19 cellular contexts compared by ENCODE assay signal in the genomic region with DNA sequence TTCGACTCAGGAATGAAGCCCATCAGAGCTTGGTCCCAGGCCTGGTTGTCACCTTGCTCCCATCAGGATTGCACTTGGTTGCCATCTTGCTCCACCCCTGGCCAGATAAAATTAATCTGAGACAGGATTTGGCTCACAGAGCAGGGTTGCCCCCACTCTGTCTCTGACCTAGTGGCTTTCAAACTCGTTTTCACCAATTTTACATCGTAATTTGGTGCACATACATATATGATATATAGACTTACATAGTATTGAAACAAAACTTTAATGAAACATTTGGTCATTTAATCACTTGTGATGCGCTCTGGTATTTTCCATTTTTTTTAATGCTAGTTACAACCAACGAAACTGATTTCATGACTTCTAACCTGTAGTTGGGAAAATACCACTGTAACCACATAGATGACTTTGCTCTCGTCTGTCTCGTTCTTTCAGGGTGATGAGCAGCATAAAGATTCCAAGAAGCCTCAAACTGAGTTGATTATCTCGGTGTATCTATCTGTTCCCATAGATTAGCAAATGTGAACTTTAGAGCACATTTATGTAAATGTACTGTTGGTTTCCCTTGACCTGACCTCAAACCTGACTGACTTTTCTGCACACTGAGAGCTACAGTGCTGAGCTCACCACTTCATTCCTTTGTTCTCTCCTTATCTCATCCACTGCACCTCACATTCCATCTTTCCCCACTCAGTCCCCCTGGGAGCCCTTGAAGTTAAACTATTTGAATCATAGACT. TPM values are rescaled to one million over a fixed set of nuclear protein-coding genes. Genes with fewer than 3 reads are reported as not detected.
DNase-seq lines count a peak whose midpoint lies in the region; ATAC-seq and TF ChIP-seq lines count a peak whose summit lies in the region.
"Had no signal": no experiment of that assay in that cellular context is flagged by ENCODE, and none has a peak within 500 bp of the region (broad histone marks: within the 10 kb centered on the region; RNA-seq: fewer than 3 reads in every experiment).

No MANE protein-coding gene starts in this region.

- H2AFZ ChIP-seq in DND-41 (ENCODE audit: low read depth, low read length) (no peak overlapping the region), H9 (ENCODE audit: low read length) (no peak overlapping the region)
- H2AFZ ChIP-seq: neural progenitor cell had no signal

- H4K20me1 ChIP-seq in DND-41 (ENCODE audit: insufficient read depth, low read length) (no peaks in the 10 kb centered on the region), H9 (ENCODE audit: control insufficient read depth, insufficient read depth, insufficient read length) (no peaks in the 10 kb centered on the region)

- TF ChIP-seq CTCF in DND-41 (IDR thresholded peaks at IDR 0.05; ENCODE audit: borderline replicate concordance, extremely low read depth, low read length, poor library complexity, severe bottlenecking) (no peak), H9 (conservative IDR thresholded peaks at IDR 0.05) (no peak)

- no peaks in the 10 kb centered on the region for H3K79me1 ChIP-seq in H9 (ENCODE audit: insufficient read depth, low read depth, low read length, poor library complexity, severe bottlenecking)

- no peak overlapping the region for H4K91ac ChIP-seq in H9 (ENCODE audit: insufficient read length, low read depth, low read length)

- H3K27ac Mint-ChIP-seq in activated CD4-positive, alpha-beta T cell treated with anti-CD3 and anti-CD28 coated beads, Interleukin-2, amount 10 ng/mL, durations not matched to agents 7 days and 5 days, result no peak overlapping the region
- peak overlapping the region; percentile 68 for H3K27ac Mint-ChIP-seq in activated CD8-positive, alpha-beta T cell treated with anti-CD3 and anti-CD28 coated beads, Interleukin-2, amount 10 ng/mL, durations not matched to agents 7 days and 5 days
- H3K27ac Mint-ChIP-seq in H9, result no peak overlapping the region
- H3K27ac Mint-ChIP-seq: neural progenitor cell had no signal

- no peak overlapping the region for H4K8ac ChIP-seq in H9 (replicated peaks; ENCODE audit: insufficient read length, low read depth, low read length)

- H3K14ac ChIP-seq in H9 (ENCODE audit: insufficient read depth, low read length), result no peak overlapping the region

- H3K4me3 Mint-ChIP-seq in activated CD4-positive, alpha-beta T cell treated with anti-CD3 and anti-CD28 coated beads, Interleukin-2, amount 10 ng/mL, durations not matched to agents 7 days and 5 days, result no peak overlapping the region
- no peak overlapping the region for H3K4me3 Mint-ChIP-seq in activated CD8-positive, alpha-beta T cell treated with anti-CD3 and anti-CD28 coated beads, Interleukin-2, amount 10 ng/mL, durations not matched to agents 7 days and 5 days
- no peak overlapping the region for H3K4me3 Mint-ChIP-seq in H9
- H3K4me3 Mint-ChIP-seq: neural progenitor cell had no signal

- no peak overlapping the region for H3K4ac ChIP-seq in H9 (ENCODE audit: low read depth, low read length)

- H3K27me3 ChIP-seq in DND-41 (ENCODE audit: insufficient read depth, low read length, poor library complexity) (peaks cover 3% of the 10 kb centered on the region), H9 (ENCODE audit: insufficient read depth, low read length) (no peaks in the 10 kb centered on the region)
- H3K27me3 ChIP-seq: neural progenitor cell had no signal

- H3K9me3 Mint-ChIP-seq in activated CD4-positive, alpha-beta T cell treated with anti-CD3 and anti-CD28 coated beads, Interleukin-2, amount 10 ng/mL, durations not matched to agents 7 days and 5 days, result peaks cover 9% of the 10 kb centered on the region
- H3K9me3 Mint-ChIP-seq in activated CD8-positive, alpha-beta T cell treated with anti-CD3 and anti-CD28 coated beads, Interleukin-2, amount 10 ng/mL, durations not matched to agents 7 days and 5 days (ENCODE audit: insufficient read depth), result peaks cover 14% of the 10 kb centered on the region
- peaks cover 10 to 11% of the 10 kb centered on the region in 2 experiments; a peak in 3 of 5 replicates for H3K9me3 Mint-ChIP-seq in H9

- no peak overlapping the region for H3K4me3 ChIP-seq in DND-41 (ENCODE audit: low read depth in 1 of 2, low read length in 2 of 2)
- H3K4me3 ChIP-seq: left ventricle myocardium inferior, neural progenitor cell had no signal

- CTCF ChIA-PET in activated CD4-positive, alpha-beta T cell treated with anti-CD3 and anti-CD28 coated beads, Interleukin-2, amount 10 ng/mL, durations not matched to agents 7 days and 5 days (lab: Charles Lee), result interaction anchor here (1.3 to 1.7 kb wide), 3 partner anchors 10 to 35 kb away, joined by 3 to 5 read pairs (median 3); no protein-coding TSS in a partner anchor
- CTCF ChIA-PET in activated CD8-positive, alpha-beta T cell treated with anti-CD3 and anti-CD28 coated beads, Interleukin-2, amount 10 ng/mL, durations not matched to agents 7 days and 5 days (lab: Charles Lee), result interaction anchor here (1.5 kb wide), 1 partner anchor 12 kb away, joined by 4 read pairs; no protein-coding TSS in a partner anchor

- POLR2A ChIA-PET in activated CD4-positive, alpha-beta T cell treated with anti-CD3 and anti-CD28 coated beads, Interleukin-2, amount 10 ng/mL, durations not matched to agents 7 days and 5 days (lab: Charles Lee), result no interaction called here
- POLR2A ChIA-PET in activated CD8-positive, alpha-beta T cell treated with anti-CD3 and anti-CD28 coated beads, Interleukin-2, amount 10 ng/mL, durations not matched to agents 7 days and 5 days (lab: Charles Lee), result no interaction called here

- peaks cover 10% of the 10 kb centered on the region for H3K27me3 Mint-ChIP-seq in activated CD4-positive, alpha-beta T cell treated with anti-CD3 and anti-CD28 coated beads, Interleukin-2, amount 10 ng/mL, durations not matched to agents 7 days and 5 days
- peaks cover 14% of the 10 kb centered on the region for H3K27me3 Mint-ChIP-seq in activated CD8-positive, alpha-beta T cell treated with anti-CD3 and anti-CD28 coated beads, Interleukin-2, amount 10 ng/mL, durations not matched to agents 7 days and 5 days (ENCODE audit: low read depth)
- H3K27me3 Mint-ChIP-seq in H9 (ENCODE audit: low read depth), result peaks cover 8% of the 10 kb centered on the region

- H3K23ac ChIP-seq in H9 (ENCODE audit: insufficient read length, low read depth, low read length), result no peak overlapping the region

- H3K4me2 ChIP-seq in DND-41 (ENCODE audit: insufficient read depth, low read length), result no peak overlapping the region
- no peak overlapping the region for H3K4me2 ChIP-seq in H9 (ENCODE audit: insufficient read depth, insufficient read length, low read length)
- H3K4me2 ChIP-seq: neural progenitor cell had no signal

- no peak overlapping the region for H4K5ac ChIP-seq in H9 (ENCODE audit: insufficient read length, low read depth, low read length)

- no peak overlapping the region for H2BK5ac ChIP-seq in H9 (ENCODE audit: insufficient read length, low read length)

- ATAC-seq in DND-41 (ENCODE audit: insufficient read depth, low read depth) (peak; percentile 59), GM18511 (IDR thresholded peaks at IDR 0.05; ENCODE audit: unreplicated experiment) (no peak)
- peak; percentile 82 for ATAC-seq in activated CD8-positive, alpha-beta T cell treated with anti-CD3 and anti-CD28 coated beads, Interleukin-2, amount 10 ng/mL, durations not matched to agents 7 days and 5 days

- H3K9me3 ChIP-seq in DND-41 (ENCODE audit: insufficient read depth, low read length, severe bottlenecking) (no peaks in the 10 kb centered on the region), H9 (ENCODE audit: control insufficient read depth, low read depth, low read length) (no peaks in the 10 kb centered on the region)

- H3K4me1 ChIP-seq in DND-41 (ENCODE audit: insufficient read depth, low read length) (no peaks in the 10 kb centered on the region), H9 (ENCODE audit: insufficient read depth, low read length) (no peaks in the 10 kb centered on the region)
- H3K4me1 ChIP-seq: left ventricle myocardium inferior, neural progenitor cell had no signal

- no peak overlapping the region for H3K56ac ChIP-seq in H9 (ENCODE audit: insufficient read length, low read depth, low read length)

- H3K27ac ChIP-seq in DND-41 (ENCODE audit: low read length) (no peak overlapping the region), H9 (ENCODE audit: insufficient read length, low read depth, low read length) (no peak overlapping the region)
- H3K27ac ChIP-seq: left ventricle myocardium inferior, neural progenitor cell, RWPE1 had no signal

- H3K9ac ChIP-seq in DND-41 (ENCODE audit: low read depth, low read length) (no peak overlapping the region), H9 (ENCODE audit: extremely low read depth, insufficient read length, low read length) (no peak overlapping the region)
- H3K9ac ChIP-seq: neural progenitor cell had no signal

- H3K4me1 Mint-ChIP-seq in activated CD4-positive, alpha-beta T cell treated with anti-CD3 and anti-CD28 coated beads, Interleukin-2, amount 10 ng/mL, durations not matched to agents 7 days and 5 days, result peaks cover 39% of the 10 kb centered on the region
- H3K4me1 Mint-ChIP-seq in activated CD8-positive, alpha-beta T cell treated with anti-CD3 and anti-CD28 coated beads, Interleukin-2, amount 10 ng/mL, durations not matched to agents 7 days and 5 days (ENCODE audit: low read depth), result peaks cover 56% of the 10 kb centered on the region
- H3K4me1 Mint-ChIP-seq in H9, result no peaks in the 10 kb centered on the region
- H3K4me1 Mint-ChIP-seq: neural progenitor cell had no signal

- WGBS in H9 (ENCODE audit: extremely low coverage, insufficient read length, low lambda C conversion rate), result no CpG with 5 or more reads among the region's 8 CpGs

- H2BK120ac ChIP-seq in H9 (ENCODE audit: low read depth, low read length, poor library complexity, severe bottlenecking), result no peak overlapping the region

- H2AK5ac ChIP-seq in H9 (ENCODE audit: insufficient read length, low read length), result no peak overlapping the region

- DNase-seq in activated CD4-positive, alpha-beta T cell treated with anti-CD3 and anti-CD28 coated beads, Interleukin-2, amount 10 ng/mL, durations not matched to agents 7 days and 5 days, result peak; percentile 22
- no peak for DNase-seq in activated CD4-positive, alpha-beta T cell treated with anti-CD3 and anti-CD28 coated beads for 48 hours
- no peak for DNase-seq in DND-41
- peak; percentile 36 for DNase-seq in activated CD8-positive, alpha-beta T cell treated with anti-CD3 and anti-CD28 coated beads, Interleukin-2, amount 10 ng/mL, durations not matched to agents 7 days and 5 days
- peak; percentile 31 for DNase-seq in kidney glomerular epithelial cell (lab: John Stamatoyannopoulos, UW)
- no peak for DNase-seq in NCI-H2227 (lab: John Stamatoyannopoulos, UW; ENCODE audit: unreplicated experiment)
- DNase-seq in H9, result no peak
- DNase-seq: activated CD4-positive, alpha-beta T cell treated with anti-CD3 and anti-CD28 coated beads, Interleukin-2, amount 50 U/mL, for 48 hours; activated effector memory CD4-positive, alpha-beta T cell treated with anti-CD3 and anti-CD28 coated beads, Interleukin-2, amount 50 U/mL, for 16 hours; C1 segment of cervical spinal cord; DMS 273 treated with DMSO at 0.1 percent for 48 hours; left ventricle myocardium inferior; NCI-H524 treated with DMSO at 0.1 percent for 48 hours; small intestine; stimulated activated CD4-positive, alpha-beta T cell treated with anti-CD3 and anti-CD28 coated beads, Interleukin-4, amount 100 ng/mL, for 24 hours had no signal

- H3K36me3 Mint-ChIP-seq in activated CD4-positive, alpha-beta T cell treated with anti-CD3 and anti-CD28 coated beads, Interleukin-2, amount 10 ng/mL, durations not matched to agents 7 days and 5 days (ENCODE audit: low read depth), result peaks cover 8% of the 10 kb centered on the region
- peaks cover 10% of the 10 kb centered on the region for H3K36me3 Mint-ChIP-seq in activated CD8-positive, alpha-beta T cell treated with anti-CD3 and anti-CD28 coated beads, Interleukin-2, amount 10 ng/mL, durations not matched to agents 7 days and 5 days (ENCODE audit: low read depth)
- H3K36me3 Mint-ChIP-seq in H9 (ENCODE audit: insufficient read depth in 1 of 3, low read depth in 3 of 3), result peaks cover 0 to 9% (median 0%) of the 10 kb centered on the region in 3 experiments; a peak in 2 of 7 replicates
- H3K36me3 Mint-ChIP-seq: neural progenitor cell had no signal

- no peaks in the 10 kb centered on the region for H3K23me2 ChIP-seq in H9 (ENCODE audit: insufficient read length, low read depth, low read length, poor library complexity, severe bottlenecking)

- no peak overlapping the region for H3K18ac ChIP-seq in H9 (ENCODE audit: insufficient read length, low read depth, low read length)

- no peak overlapping the region for H3T11ph ChIP-seq in H9 (ENCODE audit: low read length)

- no peaks in the 10 kb centered on the region for H3K79me2 ChIP-seq in DND-41 (ENCODE audit: insufficient read depth, low read length)
- no peaks in the 10 kb centered on the region for H3K79me2 ChIP-seq in H9 (ENCODE audit: insufficient read depth, low read length)

- H3K36me3 ChIP-seq in DND-41 (ENCODE audit: insufficient read depth, low read length), result no peaks in the 10 kb centered on the region
- H3K36me3 ChIP-seq: left ventricle myocardium inferior, neural progenitor cell had no signal

- no peak overlapping the region for H2BK15ac ChIP-seq in H9 (ENCODE audit: low read depth, low read length)

- H2BK12ac ChIP-seq in H9 (ENCODE audit: insufficient read length, low read depth, low read length), result no peak overlapping the region

- H2BK20ac ChIP-seq in H9 (ENCODE audit: low read depth, low read length, poor library complexity, severe bottlenecking), result no peak overlapping the region

RNA-seq across cellular contexts. Expression of a gene that starts 30.5 kb away (rescaled TPM):
- 1 to 10 TPM in 1 of 2 experiments, under 1 TPM in 1; 0.74 to 1.1 TPM for total RNA-seq in activated CD4-positive, alpha-beta T cell treated with anti-CD3 and anti-CD28 coated beads, Interleukin-2, amount 10 ng/mL, durations not matched to agents 7 days and 5 days
- total RNA-seq in activated CD8-positive, alpha-beta T cell treated with anti-CD3 and anti-CD28 coated beads, Interleukin-2, amount 10 ng/mL, durations not matched to agents 7 days and 5 days, result 1 to 10 TPM; 1.0 to 1.4 TPM
- total RNA-seq in H9 (2021), result 0.42 TPM in 1 of 2 replicates, not detected in the other
- total RNA-seq: HT-29 had no signal

Comparison
In these comparisons a context has a peak if more than half of its experiments do, and no peak if none do; other contexts are left out.
1. DNase-seq: peak in activated CD4-positive, alpha-beta T cell treated with anti-CD3 and anti-CD28 coated beads, Interleukin-2, amount 10 ng/mL, durations not matched to agents 7 days and 5 days (single experiment), activated CD8-positive, alpha-beta T cell treated with anti-CD3 and anti-CD28 coated beads, Interleukin-2, amount 10 ng/mL, durations not matched to agents 7 days and 5 days (single experiment) and kidney glomerular epithelial cell (single experiment); none in activated CD4-positive, alpha-beta T cell treated with anti-CD3 and anti-CD28 coated beads for 48 hours (single experiment), DND-41 (single experiment), NCI-H2227 (single experiment) and H9 (single experiment).